ENCODE assay signal across 8 cellular contexts in genomic region chr7:35985126-35985754, GRCh38.
DNase-seq lines count a peak whose midpoint lies in the region; ATAC-seq and TF ChIP-seq lines count a peak whose summit lies in the region.

No MANE protein-coding gene starts in this region.

- H3K27me3 ChIP-seq in colonic mucosa (no peaks in the 10 kb centered on the region), liver (ENCODE audit: control insufficient read depth in 4 of 4, insufficient read depth in 4 of 4, low read length in 3 of 4) (no peaks in the 10 kb centered on the region)

- peak overlapping the region in 1 of 2 donors; percentile 34 for H3K9ac ChIP-seq in colonic mucosa (ENCODE audit: low read depth in 2 of 2, low read length in 2 of 2)
- no peak overlapping the region for H3K9ac ChIP-seq in liver (ENCODE audit: low read depth in 1 of 2, low read length in 2 of 2)

- H3K4me3 ChIP-seq in colonic mucosa (no peak overlapping the region), liver (ENCODE audit: low read depth in 1 of 3, low read length in 3 of 3) (no peak overlapping the region)

- peak; percentile 100 for TF ChIP-seq RAD21 in liver (IDR thresholded peaks at IDR 0.05)

- intact Hi-C loops in colonic mucosa (cut with DNase I), result loop anchor here (2.0 kb wide), 1 partner anchor 306 kb away; no protein-coding TSS in a partner anchor

- H3K36me3 ChIP-seq in colonic mucosa (no peaks in the 10 kb centered on the region), liver (ENCODE audit: control insufficient read depth in 4 of 4, insufficient read depth in 3 of 4, low read depth in 1 of 4, low read length in 3 of 4) (no peaks in the 10 kb centered on the region)

- TF ChIP-seq CTCF in colonic mucosa (IDR thresholded peaks at IDR 0.05), result peak; percentile 90
- peak; percentile 98 for TF ChIP-seq CTCF in liver (IDR thresholded peaks at IDR 0.05; ENCODE audit: low read depth, low read length, missing input control)

- DNase-seq in AG08396 (ENCODE audit: low spot score) (peak; percentile 87), NCI-H446 treated with DMSO at 0.1 percent for 48 hours (lab: John Stamatoyannopoulos, UW) (peak; percentile 38), colonic mucosa (peak; percentile 80)
- DNase-seq in activated CD4-positive, alpha-beta T cell treated with anti-CD3 and anti-CD28 coated beads for 48 hours, result peak; percentile 85
- DNase-seq in stimulated activated CD4-positive, alpha-beta T cell treated with anti-CD3 and anti-CD28 coated beads, TNF-alpha, amount 100 ng/mL, for 4 hours (ENCODE audit: low read depth in 3 of 3), result peak; percentile 51 to 71 (median 59)

- H3K27ac ChIP-seq in colonic mucosa, result no peak overlapping the region
- H3K27ac ChIP-seq in liver (ENCODE audit: low read depth in 1 of 2, low read length in 2 of 2), result no peak overlapping the region

- WGBS in liver, result 19% methylated on average over 7 of the region's 7 CpGs

- H3K9me3 ChIP-seq in colonic mucosa (no peaks in the 10 kb centered on the region), liver (ENCODE audit: control insufficient read depth in 4 of 4, low read length in 3 of 4) (no peaks in the 10 kb centered on the region)

- H3K4me1 ChIP-seq in colonic mucosa (no peaks in the 10 kb centered on the region), liver (ENCODE audit: control insufficient read depth in 4 of 4, insufficient read depth in 4 of 4, low read length in 3 of 4) (no peaks in the 10 kb centered on the region)

- peak; percentile 98 for ATAC-seq in GM18867 (IDR thresholded peaks at IDR 0.05; ENCODE audit: unreplicated experiment)
- ATAC-seq in HG03139 (IDR thresholded peaks at IDR 0.05; ENCODE audit: unreplicated experiment), result peak; percentile 82

TF ChIP-seq in liver, 16 proteins besides CTCF, POLR2A, EP300 and RAD21:
- no peak for TF ChIP-seq HNF4G (IDR thresholded peaks at IDR 0.05)
- TF ChIP-seq JUND (IDR thresholded peaks at IDR 0.05), result no peak
- no peak for TF ChIP-seq SP1 (IDR thresholded peaks at IDR 0.05)
- no peak for TF ChIP-seq GABPA (IDR thresholded peaks at IDR 0.05 in 1 of 2, conservative IDR thresholded peaks at IDR 0.05 in 1 of 2)
- TF ChIP-seq ATF3 (IDR thresholded peaks at IDR 0.05), result no peak
- TF ChIP-seq YY1 (IDR thresholded peaks at IDR 0.05), result no peak
- TF ChIP-seq HNF4A (conservative IDR thresholded peaks at IDR 0.05), result no peak
- TF ChIP-seq TAF1 (conservative IDR thresholded peaks at IDR 0.05), result no peak
- TF ChIP-seq FOXA1 (IDR thresholded peaks at IDR 0.05), result no peak
- no peak for TF ChIP-seq NR2F2 (IDR thresholded peaks at IDR 0.05)
- no peak for TF ChIP-seq EGR1 (IDR thresholded peaks at IDR 0.05; ENCODE audit: low read depth in 2 of 2)
- no peak for TF ChIP-seq FOXA2 (IDR thresholded peaks at IDR 0.05)
- no peak for TF ChIP-seq RXRA (IDR thresholded peaks at IDR 0.05)
- TF ChIP-seq ZBTB33 (IDR thresholded peaks at IDR 0.05), result no peak
- TF ChIP-seq MAX (IDR thresholded peaks at IDR 0.05), result no peak
- TF ChIP-seq, protein P1, sequence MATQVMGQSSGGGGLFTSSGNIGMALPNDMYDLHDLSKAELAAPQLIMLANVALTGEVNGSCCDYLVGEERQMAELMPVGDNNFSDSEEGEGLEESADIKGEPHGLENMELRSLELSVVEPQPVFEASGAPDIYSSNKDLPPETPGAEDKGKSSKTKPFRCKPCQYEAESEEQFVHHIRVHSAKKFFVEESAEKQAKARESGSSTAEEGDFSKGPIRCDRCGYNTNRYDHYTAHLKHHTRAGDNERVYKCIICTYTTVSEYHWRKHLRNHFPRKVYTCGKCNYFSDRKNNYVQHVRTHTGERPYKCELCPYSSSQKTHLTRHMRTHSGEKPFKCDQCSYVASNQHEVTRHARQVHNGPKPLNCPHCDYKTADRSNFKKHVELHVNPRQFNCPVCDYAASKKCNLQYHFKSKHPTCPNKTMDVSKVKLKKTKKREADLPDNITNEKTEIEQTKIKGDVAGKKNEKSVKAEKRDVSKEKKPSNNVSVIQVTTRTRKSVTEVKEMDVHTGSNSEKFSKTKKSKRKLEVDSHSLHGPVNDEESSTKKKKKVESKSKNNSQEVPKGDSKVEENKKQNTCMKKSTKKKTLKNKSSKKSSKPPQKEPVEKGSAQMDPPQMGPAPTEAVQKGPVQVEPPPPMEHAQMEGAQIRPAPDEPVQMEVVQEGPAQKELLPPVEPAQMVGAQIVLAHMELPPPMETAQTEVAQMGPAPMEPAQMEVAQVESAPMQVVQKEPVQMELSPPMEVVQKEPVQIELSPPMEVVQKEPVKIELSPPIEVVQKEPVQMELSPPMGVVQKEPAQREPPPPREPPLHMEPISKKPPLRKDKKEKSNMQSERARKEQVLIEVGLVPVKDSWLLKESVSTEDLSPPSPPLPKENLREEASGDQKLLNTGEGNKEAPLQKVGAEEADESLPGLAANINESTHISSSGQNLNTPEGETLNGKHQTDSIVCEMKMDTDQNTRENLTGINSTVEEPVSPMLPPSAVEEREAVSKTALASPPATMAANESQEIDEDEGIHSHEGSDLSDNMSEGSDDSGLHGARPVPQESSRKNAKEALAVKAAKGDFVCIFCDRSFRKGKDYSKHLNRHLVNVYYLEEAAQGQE (IDR thresholded peaks at IDR 0.05), result no peak
